Comparison of ENCODE assay signal across 11 cellular contexts in the genomic region with DNA sequence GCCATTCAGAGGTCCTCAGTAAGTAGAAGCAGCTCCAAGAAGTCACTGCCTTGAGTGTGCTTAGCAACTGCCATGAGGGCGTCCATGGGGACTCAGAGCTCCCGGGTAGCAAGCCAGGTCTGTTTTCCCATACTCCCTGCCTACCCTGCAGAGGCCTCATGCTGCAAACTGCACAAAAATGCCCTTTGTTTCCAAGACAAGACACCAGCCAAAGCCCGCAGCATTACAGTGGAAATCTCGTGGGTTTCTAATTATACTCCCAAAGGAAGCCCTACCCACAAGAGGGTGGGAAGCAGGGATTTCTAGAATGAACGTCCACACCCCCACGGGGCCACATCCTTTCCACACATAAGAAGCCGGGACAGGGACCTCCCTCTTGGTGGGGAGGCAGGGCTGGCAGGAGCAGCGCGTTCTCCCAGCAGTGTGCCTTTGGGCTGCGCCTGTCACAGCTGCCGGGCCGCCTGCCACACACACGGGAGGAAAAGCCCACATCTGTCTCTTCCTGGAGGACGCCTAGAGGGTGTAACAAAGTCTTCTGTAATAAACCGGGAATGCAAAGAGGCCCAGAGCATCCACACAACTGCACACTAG. TPM values are rescaled to one million over a fixed set of nuclear protein-coding genes. Genes with fewer than 3 reads are reported as not detected.
DNase-seq lines count a peak whose midpoint lies in the region; ATAC-seq and TF ChIP-seq lines count a peak whose summit lies in the region.
"Had no signal": no experiment of that assay in that cellular context is flagged by ENCODE, and none has a peak within 500 bp of the region (broad histone marks: within the 10 kb centered on the region; RNA-seq: fewer than 3 reads in every experiment).

No MANE protein-coding gene starts in this region.

- no peaks in the 10 kb centered on the region for H3K36me3 Mint-ChIP-seq in activated CD4-positive, alpha-beta T cell treated with anti-CD3 and anti-CD28 coated beads, Interleukin-2, amount 10 ng/mL, durations not matched to agents 7 days and 5 days (ENCODE audit: low read depth)
- no peaks in the 10 kb centered on the region for H3K36me3 Mint-ChIP-seq in activated CD4-positive, alpha-beta T cell treated with anti-CD3 and anti-CD28 coated beads, Interleukin-2, amount 10 ng/mL, durations not matched to agents 24 days and 14 days (ENCODE audit: low read depth)

- peaks cover 4% of the 10 kb centered on the region for H3K36me3 ChIP-seq in ectodermal cell (ENCODE audit: control insufficient read depth, insufficient read depth, low read length)
- H3K36me3 ChIP-seq in tibial nerve, result peaks cover 0 to 4% (median 0%) of the 10 kb centered on the region in 3 donors

- intact Hi-C loops in activated CD4-positive, alpha-beta T cell treated with anti-CD3 and anti-CD28 coated beads, Interleukin-2, amount 10 ng/mL, durations not matched to agents 24 days and 14 days (cut with micrococcal nuclease), result loop anchor here (2.0 kb wide), 1 partner anchor 40 kb away; no protein-coding TSS in a partner anchor

- H3K4me3 Mint-ChIP-seq in activated CD4-positive, alpha-beta T cell treated with anti-CD3 and anti-CD28 coated beads, Interleukin-2, amount 10 ng/mL, durations not matched to agents 7 days and 5 days, result no peak overlapping the region
- no peak overlapping the region for H3K4me3 Mint-ChIP-seq in activated CD4-positive, alpha-beta T cell treated with anti-CD3 and anti-CD28 coated beads, Interleukin-2, amount 10 ng/mL, durations not matched to agents 24 days and 14 days
- H3K4me3 Mint-ChIP-seq: activated naive CD4-positive, alpha-beta T cell treated with anti-CD3 and anti-CD28 coated beads for 36 hours; B cell had no signal

- H3K9me3 ChIP-seq in ectodermal cell (ENCODE audit: control insufficient read depth, low read length) (no peaks in the 10 kb centered on the region), tibial nerve (no peaks in the 10 kb centered on the region)

- peak in 1 of 2 donors; percentile 14 for TF ChIP-seq POLR2A in tibial nerve (IDR thresholded peaks at IDR 0.05)

- peaks cover 12% of the 10 kb centered on the region for H3K4me1 Mint-ChIP-seq in activated CD4-positive, alpha-beta T cell treated with anti-CD3 and anti-CD28 coated beads, Interleukin-2, amount 10 ng/mL, durations not matched to agents 7 days and 5 days
- H3K4me1 Mint-ChIP-seq in activated CD4-positive, alpha-beta T cell treated with anti-CD3 and anti-CD28 coated beads, Interleukin-2, amount 10 ng/mL, durations not matched to agents 24 days and 14 days, result peaks cover 13% of the 10 kb centered on the region
- H3K4me1 Mint-ChIP-seq: B cell had no signal

- no peaks in the 10 kb centered on the region for H3K27me3 Mint-ChIP-seq in activated CD4-positive, alpha-beta T cell treated with anti-CD3 and anti-CD28 coated beads, Interleukin-2, amount 10 ng/mL, durations not matched to agents 7 days and 5 days
- no peaks in the 10 kb centered on the region for H3K27me3 Mint-ChIP-seq in activated CD4-positive, alpha-beta T cell treated with anti-CD3 and anti-CD28 coated beads, Interleukin-2, amount 10 ng/mL, durations not matched to agents 24 days and 14 days
- H3K27me3 Mint-ChIP-seq: B cell had no signal

- no peak for ATAC-seq in HG02588 (IDR thresholded peaks at IDR 0.05; ENCODE audit: unreplicated experiment)

- H3K27me3 ChIP-seq in ectodermal cell (ENCODE audit: control insufficient read depth, insufficient read depth, low read length, poor library complexity, severe bottlenecking) (no peaks in the 10 kb centered on the region), tibial nerve (no peaks in the 10 kb centered on the region)

- H3K27ac Mint-ChIP-seq in activated CD4-positive, alpha-beta T cell treated with anti-CD3 and anti-CD28 coated beads, Interleukin-2, amount 10 ng/mL, durations not matched to agents 7 days and 5 days, result peak overlapping the region; percentile 31
- no peak overlapping the region for H3K27ac Mint-ChIP-seq in activated CD4-positive, alpha-beta T cell treated with anti-CD3 and anti-CD28 coated beads, Interleukin-2, amount 10 ng/mL, durations not matched to agents 24 days and 14 days
- H3K27ac Mint-ChIP-seq: B cell had no signal

- POLR2A ChIA-PET in activated CD4-positive, alpha-beta T cell treated with anti-CD3 and anti-CD28 coated beads, Interleukin-2, amount 10 ng/mL, durations not matched to agents 7 days and 5 days (lab: Charles Lee), result no interaction called here

- H3K4me3 ChIP-seq in ectodermal cell (ENCODE audit: insufficient read depth, low read depth, low read length) (no peak overlapping the region), tibial nerve (no peak overlapping the region)

- CTCF ChIA-PET in activated CD4-positive, alpha-beta T cell treated with anti-CD3 and anti-CD28 coated beads, Interleukin-2, amount 10 ng/mL, durations not matched to agents 7 days and 5 days (lab: Charles Lee), result interaction anchor here (0.7 kb wide), 1 partner anchor 47 kb away, joined by 3 read pairs; no protein-coding TSS in a partner anchor

- DNase-seq in activated CD4-positive, alpha-beta T cell treated with anti-CD3 and anti-CD28 coated beads, Interleukin-2, amount 10 ng/mL, durations not matched to agents 7 days and 5 days, result no peak
- DNase-seq in activated CD4-positive, alpha-beta T cell treated with anti-CD3 and anti-CD28 coated beads, Interleukin-2, amount 10 ng/mL, durations not matched to agents 24 days and 14 days, result no peak
- DNase-seq in middle frontal gyrus (ENCODE audit: extremely low spot score, low spot score) (peak; percentile 14), tibial nerve (ENCODE audit: low spot score in 2 of 2) (peak; percentile 25 to 37), MV-4-11 (lab: John Stamatoyannopoulos, UW) (no peak), NCI-H1092 treated with DMSO at 0.1 percent for 48 hours (lab: John Stamatoyannopoulos, UW) (no peak)
- DNase-seq: activated naive CD4-positive, alpha-beta T cell treated with anti-CD3 and anti-CD28 coated beads for 36 hours had no signal

- 47 to 54% methylated on average over 15 of the region's 15 CpGs for WGBS in ectodermal cell, 2 experiments
- WGBS in tibial nerve, 2 donors, result 34 to 45% methylated on average over 13 of the region's 15 CpGs

- TF ChIP-seq CTCF in tibial nerve (IDR thresholded peaks at IDR 0.05), result no peak

- H3K27ac ChIP-seq in ectodermal cell (ENCODE audit: insufficient read depth, low read depth, low read length, poor library complexity, severe bottlenecking), result peak overlapping the region; percentile 4
- peak overlapping the region in 3 of 4 donors; percentile 50 to 84 (median 80) for H3K27ac ChIP-seq in tibial nerve
- H3K27ac ChIP-seq: HL-60 had no signal

- peak; percentile 22 to 53 for TF ChIP-seq EP300 in tibial nerve (IDR thresholded peaks at IDR 0.05)

- H3K4me1 ChIP-seq in ectodermal cell (ENCODE audit: control insufficient read depth, insufficient read depth, low read length) (peaks cover 16% of the 10 kb centered on the region), tibial nerve (peaks cover 0 to 28% (median 15%) of the 10 kb centered on the region in 4 donors)

- no peaks in the 10 kb centered on the region for H3K9me3 Mint-ChIP-seq in activated CD4-positive, alpha-beta T cell treated with anti-CD3 and anti-CD28 coated beads, Interleukin-2, amount 10 ng/mL, durations not matched to agents 7 days and 5 days
- H3K9me3 Mint-ChIP-seq in activated CD4-positive, alpha-beta T cell treated with anti-CD3 and anti-CD28 coated beads, Interleukin-2, amount 10 ng/mL, durations not matched to agents 24 days and 14 days, result no peaks in the 10 kb centered on the region
- H3K9me3 Mint-ChIP-seq: activated naive CD4-positive, alpha-beta T cell treated with anti-CD3 and anti-CD28 coated beads for 36 hours had no signal

RNA-seq across cellular contexts. Expression of gene FAM174B, which starts 31.1 kb away (rescaled TPM):
- 1 to 10 TPM; 4.8 to 6.0 TPM for total RNA-seq in activated CD4-positive, alpha-beta T cell treated with anti-CD3 and anti-CD28 coated beads, Interleukin-2, amount 10 ng/mL, durations not matched to agents 7 days and 5 days
- 1.9 and 3.0 TPM in 2 replicates for total RNA-seq in activated CD4-positive, alpha-beta T cell treated with anti-CD3 and anti-CD28 coated beads, Interleukin-2, amount 10 ng/mL, durations not matched to agents 24 days and 14 days
- 31.8 TPM for polyA plus RNA-seq in ectodermal cell (2013, experiment 1 of 4)
- polyA plus RNA-seq in ectodermal cell (2013, experiment 2 of 4), result 32.7 TPM
- polyA plus RNA-seq in ectodermal cell (2013, experiment 3 of 4), result 21.0 TPM
- polyA plus RNA-seq in ectodermal cell (2013, experiment 4 of 4), result 28.2 TPM
- 10 to 100 TPM in 2 of 4 donors, 1 to 10 TPM in 2; 6.6 to 16.5 (median 9.7) TPM for total RNA-seq in tibial nerve

Comparison
In these comparisons a context has a peak if more than half of its experiments do, and no peak if none do; other contexts are left out.
1. DNase-seq: peak in middle frontal gyrus (single experiment) and tibial nerve (2 of 2); none in activated CD4-positive, alpha-beta T cell treated with anti-CD3 and anti-CD28 coated beads, Interleukin-2, amount 10 ng/mL, durations not matched to agents 7 days and 5 days (single experiment), activated CD4-positive, alpha-beta T cell treated with anti-CD3 and anti-CD28 coated beads, Interleukin-2, amount 10 ng/mL, durations not matched to agents 24 days and 14 days (single experiment), MV-4-11 (single experiment) and NCI-H1092 treated with DMSO at 0.1 percent for 48 hours (single experiment).